ENCODE assay signal across 28 cellular contexts in the genomic region with DNA sequence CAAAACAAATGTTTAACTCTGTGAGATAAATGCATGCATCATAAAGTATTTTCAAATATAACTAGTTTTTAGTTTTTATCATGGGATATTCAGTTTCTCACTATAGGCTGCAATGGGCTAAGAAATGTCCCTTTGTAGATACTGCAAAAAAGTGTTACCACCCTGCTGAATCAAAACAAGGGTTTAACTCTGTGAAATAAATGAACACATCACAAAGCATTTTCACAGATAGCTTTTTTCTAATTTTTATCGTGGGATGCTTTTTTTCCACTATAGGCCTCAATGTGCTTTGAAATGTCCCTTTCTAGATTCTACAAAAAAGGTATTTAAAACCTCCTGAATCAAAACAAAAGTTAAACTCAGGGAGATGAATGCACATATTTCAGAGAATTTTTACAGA.
"Had no signal": no experiment of that assay in that cellular context is flagged by ENCODE, and none has a peak within 500 bp of the region (broad histone marks: within the 10 kb centered on the region; RNA-seq: fewer than 3 reads in every experiment).

No MANE protein-coding gene starts in this region.

- DNase-seq: activated CD4-positive, alpha-beta memory T cell treated with anti-CD3 and anti-CD28 coated beads for 36 hours; activated CD4-positive, alpha-beta T cell treated with anti-CD3 and anti-CD28 coated beads for 36 hours; activated CD4-positive, alpha-beta T cell treated with anti-CD3 and anti-CD28 coated beads, Interleukin-2, amount 10 ng/mL, durations not matched to agents 24 days and 14 days; activated CD4-positive, CD25-positive, alpha-beta regulatory T cell; activated CD4-positive, CD25-positive, alpha-beta regulatory T cell treated with anti-CD3 and anti-CD28 coated beads, Interleukin-2, amount 50 U/mL, for 72 hours; activated CD8-positive, alpha-beta memory T cell treated with anti-CD3 and anti-CD28 coated beads, Interleukin-2, amount 10 ng/mL, durations not matched to agents 7 days and 5 days; activated CD8-positive, alpha-beta memory T cell treated with anti-CD3 and anti-CD28 coated beads, Interleukin-2, amount 50 U/mL, for 4 hours; activated CD8-positive, alpha-beta T cell treated with anti-CD3 and anti-CD28 coated beads, Interleukin-2, amount 10 ng/mL, durations not matched to agents 7 days and 5 days; activated effector memory CD4-positive, alpha-beta T cell treated with anti-CD3 and anti-CD28 coated beads, Interleukin-2, amount 50 U/mL, for 16 hours; activated naive CD4-positive, alpha-beta T cell treated with anti-CD3 and anti-CD28 coated beads for 36 hours; activated naive CD8-positive, alpha-beta T cell treated with anti-CD3 and anti-CD28 coated beads for 36 hours; activated naive CD8-positive, alpha-beta T cell treated with anti-CD3 and anti-CD28 coated beads, Interleukin-2, amount 50 U/mL, for 24 hours; activated T-cell treated with anti-CD3 and anti-CD28 coated beads, Interleukin-2, amount 50 U/mL, for 1 hour; activated T-cell treated with anti-CD3 and anti-CD28 coated beads, Interleukin-2, amount 50 U/mL, for 48 hours; adrenal gland; amygdala; aorta; body of pancreas; caudate nucleus; effector CD8-positive, alpha-beta T cell; foreskin fibroblast; head of caudate nucleus; T-helper 17 cell; T1000 had no signal

- H3K36me3 Mint-ChIP-seq: activated CD4-positive, alpha-beta memory T cell treated with anti-CD3 and anti-CD28 coated beads for 36 hours; activated naive CD4-positive, alpha-beta T cell treated with anti-CD3 and anti-CD28 coated beads, Interleukin-2, amount 50 U/mL, for 24 hours; activated naive CD8-positive, alpha-beta T cell treated with anti-CD3 and anti-CD28 coated beads for 36 hours had no signal

- H3K4me3 Mint-ChIP-seq: activated CD4-positive, alpha-beta memory T cell treated with anti-CD3 and anti-CD28 coated beads for 36 hours; activated CD4-positive, alpha-beta T cell treated with anti-CD3 and anti-CD28 coated beads for 36 hours; activated CD4-positive, alpha-beta T cell treated with anti-CD3 and anti-CD28 coated beads, Interleukin-2, amount 10 ng/mL, durations not matched to agents 24 days and 14 days; activated CD8-positive, alpha-beta memory T cell treated with anti-CD3 and anti-CD28 coated beads, Interleukin-2, amount 10 ng/mL, durations not matched to agents 7 days and 5 days; activated CD8-positive, alpha-beta T cell treated with anti-CD3 and anti-CD28 coated beads, Interleukin-2, amount 10 ng/mL, durations not matched to agents 7 days and 5 days; activated naive CD4-positive, alpha-beta T cell treated with anti-CD3 and anti-CD28 coated beads for 36 hours; activated naive CD4-positive, alpha-beta T cell treated with anti-CD3 and anti-CD28 coated beads, Interleukin-2, amount 50 U/mL, for 24 hours; activated naive CD8-positive, alpha-beta T cell treated with anti-CD3 and anti-CD28 coated beads for 36 hours; activated naive CD8-positive, alpha-beta T cell treated with anti-CD3 and anti-CD28 coated beads, Interleukin-2, amount 50 U/mL, for 24 hours; activated T-helper 1 cell treated with anti-CD3 and anti-CD28 coated beads, Interleukin-12 subunit alpha, Interleukin-12 subunit beta, Interleukin-2, Interleukin-4 antibody, amounts not matched to agents 30 ng/mL and 10 ng/mL and 1 ng/mL, durations not matched to agents 14 hours and 24 hours and 36 hours; T-helper 17 cell; T-helper 2 cell treated with Interferon-gamma antibody and Interleukin-4, amounts not matched to agents 5 μg/mL and 100 μg/mL, for 36 hours had no signal

- H3K27ac Mint-ChIP-seq: activated CD4-positive, alpha-beta memory T cell treated with anti-CD3 and anti-CD28 coated beads for 36 hours; activated CD4-positive, alpha-beta T cell treated with anti-CD3 and anti-CD28 coated beads for 36 hours; activated CD4-positive, alpha-beta T cell treated with anti-CD3 and anti-CD28 coated beads, Interleukin-2, amount 10 ng/mL, durations not matched to agents 24 days and 14 days; activated CD8-positive, alpha-beta memory T cell treated with anti-CD3 and anti-CD28 coated beads, Interleukin-2, amount 10 ng/mL, durations not matched to agents 7 days and 5 days; activated CD8-positive, alpha-beta T cell treated with anti-CD3 and anti-CD28 coated beads, Interleukin-2, amount 10 ng/mL, durations not matched to agents 7 days and 5 days; activated naive CD4-positive, alpha-beta T cell treated with anti-CD3 and anti-CD28 coated beads for 36 hours; activated naive CD4-positive, alpha-beta T cell treated with anti-CD3 and anti-CD28 coated beads, Interleukin-2, amount 50 U/mL, for 24 hours; activated naive CD8-positive, alpha-beta T cell treated with anti-CD3 and anti-CD28 coated beads for 36 hours; activated naive CD8-positive, alpha-beta T cell treated with anti-CD3 and anti-CD28 coated beads, Interleukin-2, amount 50 U/mL, for 24 hours; activated T-helper 1 cell treated with anti-CD3 and anti-CD28 coated beads, Interleukin-12 subunit alpha, Interleukin-12 subunit beta, Interleukin-2, Interleukin-4 antibody, amounts not matched to agents 30 ng/mL and 10 ng/mL and 1 ng/mL, durations not matched to agents 14 hours and 24 hours and 36 hours; activated T-helper 2 cell treated with anti-CD3 and anti-CD28 coated beads, Interferon-gamma antibody, Interleukin-2, Interleukin-4, amounts not matched to agents 10 μg/mL and 5 μg/mL and 100 μg/mL, durations not matched to agents 14 hours and 24 hours and 36 hours; T-helper 17 cell; T-helper 2 cell treated with Interferon-gamma antibody and Interleukin-4, amounts not matched to agents 5 μg/mL and 100 μg/mL, for 36 hours had no signal

- H3K4me1 Mint-ChIP-seq: activated CD4-positive, alpha-beta T cell treated with anti-CD3 and anti-CD28 coated beads for 36 hours; activated CD4-positive, alpha-beta T cell treated with anti-CD3 and anti-CD28 coated beads, Interleukin-2, amount 10 ng/mL, durations not matched to agents 24 days and 14 days; activated CD8-positive, alpha-beta memory T cell treated with anti-CD3 and anti-CD28 coated beads, Interleukin-2, amount 10 ng/mL, durations not matched to agents 7 days and 5 days; activated naive CD4-positive, alpha-beta T cell treated with anti-CD3 and anti-CD28 coated beads, Interleukin-2, amount 50 U/mL, for 24 hours; activated naive CD8-positive, alpha-beta T cell treated with anti-CD3 and anti-CD28 coated beads for 36 hours; activated naive CD8-positive, alpha-beta T cell treated with anti-CD3 and anti-CD28 coated beads, Interleukin-2, amount 50 U/mL, for 24 hours; T-helper 17 cell had no signal

- H3K4me3 ChIP-seq: adrenal gland, body of pancreas had no signal

- H3K27me3 Mint-ChIP-seq: activated CD4-positive, alpha-beta memory T cell treated with anti-CD3 and anti-CD28 coated beads for 36 hours; activated CD4-positive, alpha-beta T cell treated with anti-CD3 and anti-CD28 coated beads for 36 hours; activated CD4-positive, alpha-beta T cell treated with anti-CD3 and anti-CD28 coated beads, Interleukin-2, amount 10 ng/mL, durations not matched to agents 24 days and 14 days; activated CD8-positive, alpha-beta memory T cell treated with anti-CD3 and anti-CD28 coated beads, Interleukin-2, amount 10 ng/mL, durations not matched to agents 7 days and 5 days; activated naive CD4-positive, alpha-beta T cell treated with anti-CD3 and anti-CD28 coated beads, Interleukin-2, amount 50 U/mL, for 24 hours; activated naive CD8-positive, alpha-beta T cell treated with anti-CD3 and anti-CD28 coated beads for 36 hours; activated naive CD8-positive, alpha-beta T cell treated with anti-CD3 and anti-CD28 coated beads, Interleukin-2, amount 50 U/mL, for 24 hours; T-helper 17 cell had no signal

- H3K27me3 ChIP-seq: adrenal gland, body of pancreas had no signal

- H3K36me3 ChIP-seq: adrenal gland had no signal

- H3K4me1 ChIP-seq: adrenal gland, body of pancreas had no signal

- H3K27ac ChIP-seq: adrenal gland, body of pancreas had no signal

- H3K9me3 ChIP-seq: body of pancreas had no signal
